Comparison of ENCODE assay signal across 32 cellular contexts in genomic region chr22:22082229-22082835, GRCh38.
DNase-seq lines count a peak whose midpoint lies in the region; ATAC-seq, FAIRE-seq and TF ChIP-seq lines count a peak whose summit lies in the region.
"Had no signal": no experiment of that assay in that cellular context is flagged by ENCODE, and none has a peak within 500 bp of the region (broad histone marks: within the 10 kb centered on the region; RNA-seq: fewer than 3 reads in every experiment).

No MANE protein-coding gene starts in this region.

- peaks cover 22% of the 10 kb centered on the region for H4K20me1 ChIP-seq in K562 (replicated peaks; ENCODE audit: control insufficient read depth, insufficient read depth, low read length)
- H4K20me1 ChIP-seq: BLaER1; BLaER1 treated with 17β-estradiol and CSF1 and Interleukin-3, amounts not matched to agents 10 nM and 100 nM had no signal

- H3K4me3 Mint-ChIP-seq in CD4-positive, alpha-beta T cell, result no peak overlapping the region
- H3K4me3 Mint-ChIP-seq: B cell; CD4-positive, alpha-beta memory T cell; CD4-positive, CD25-positive, alpha-beta regulatory T cell; CD8-positive, alpha-beta memory T cell; CD8-positive, alpha-beta T cell had no signal

- TF ChIP-seq RAD21 in K562 (CRISPR knock-in tag; conservative IDR thresholded peaks at IDR 0.05 in 1 of 2, IDR thresholded peaks at IDR 0.05 in 1 of 2), result no peak

- H3K9me1 ChIP-seq in K562 (ENCODE audit: control insufficient read depth, insufficient read depth, low read length), result no peaks in the 10 kb centered on the region

- H3K4me3 ChIP-seq in K562, result no peak overlapping the region
- no peak overlapping the region for H3K4me3 ChIP-seq in fibroblast of the aortic adventitia (ENCODE audit: low read depth, low read length)
- H3K4me3 ChIP-seq in stomach, result no peak overlapping the region
- H3K4me3 ChIP-seq: A549; BLaER1; BLaER1 treated with 17β-estradiol and CSF1 and Interleukin-3, amounts not matched to agents 10 nM and 100 nM had no signal

- no peak overlapping the region for H2AFZ ChIP-seq in K562 (ENCODE audit: low read depth, low read length)

- no peaks in the 10 kb centered on the region for H3K9me3 Mint-ChIP-seq in CD4-positive, alpha-beta T cell
- H3K9me3 Mint-ChIP-seq: CD14-positive monocyte; CD4-positive, alpha-beta memory T cell; CD4-positive, CD25-positive, alpha-beta regulatory T cell; CD8-positive, alpha-beta memory T cell; CD8-positive, alpha-beta T cell had no signal

- peaks cover 60% of the 10 kb centered on the region for H3K27me3 Mint-ChIP-seq in CD4-positive, alpha-beta T cell
- H3K27me3 Mint-ChIP-seq: B cell had no signal

- CTCF ChIA-PET in K562 (lab: Yijun Ruan, JAX; ENCODE audit: low intra/inter-chr PET ratio), result no interaction called here
- CTCF ChIA-PET in CD4-positive, alpha-beta T cell (lab: Charles Lee), result interaction anchor here (0.7 kb wide), 1 partner anchor 74 kb away, joined by 3 read pairs; no protein-coding TSS in a partner anchor

- in situ Hi-C loops in K562 (cut with MboI), result no loop called here

- H3K27ac ChIP-seq in K562 (ENCODE audit: extremely low read depth, low read depth, low read length) (no peak overlapping the region), stomach (no peak overlapping the region)
- H3K27ac ChIP-seq in CD4-positive, alpha-beta T cell (ENCODE audit: low read depth, low read length), result no peak overlapping the region
- H3K27ac ChIP-seq: 22Rv1; A549; BLaER1; BLaER1 treated with 17β-estradiol and CSF1 and Interleukin-3, amounts not matched to agents 10 nM and 100 nM; C4-2B had no signal

- H3K9ac ChIP-seq in K562 (ENCODE audit: insufficient read depth in 1 of 2, low read depth in 2 of 2, low read length in 2 of 2), result no peak overlapping the region
- H3K9ac ChIP-seq: BLaER1; BLaER1 treated with 17β-estradiol and CSF1 and Interleukin-3, amounts not matched to agents 10 nM and 100 nM had no signal

- DNase-seq in K562 (ENCODE audit: extremely low read depth in 1 of 4, low spot score in 3 of 4) (no peak), fibroblast of the aortic adventitia (ENCODE audit: low read depth) (peak; percentile 29), stomach (no peak)
- DNase-seq in CD4-positive, alpha-beta T cell, result no peak
- DNase-seq: 8988T; ACHN; AML-193; BE2C; C1 segment of cervical spinal cord; Caco-2; Calu3; CD4-positive, alpha-beta memory T cell; CD4-positive, CD25-positive, alpha-beta regulatory T cell; CD8-positive, alpha-beta memory T cell; CD8-positive, alpha-beta T cell; COR-L47; DMS 273 treated with DMSO at 0.1 percent for 48 hours; DMS153; DMS53; DMS79; DMS79 treated with DMSO at 0.1 percent for 48 hours; DND-41; EL had no signal

- H3K4me2 ChIP-seq in K562 (ENCODE audit: insufficient read depth, low read length), result no peak overlapping the region
- H3K4me2 ChIP-seq: A549; BLaER1; BLaER1 treated with 17β-estradiol and CSF1 and Interleukin-3, amounts not matched to agents 10 nM and 100 nM had no signal

- no peak for TF ChIP-seq CTCF in K562 (IDR thresholded peaks at IDR 0.05 in 2 of 3, conservative IDR thresholded peaks at IDR 0.05 in 1 of 3; ENCODE audit: insufficient read depth in 2 of 3, low read depth in 1 of 3, low read length in 3 of 3)
- no peak for TF ChIP-seq CTCF in fibroblast of the aortic adventitia (IDR thresholded peaks at IDR 0.05; ENCODE audit: insufficient read depth, low read length)
- TF ChIP-seq CTCF in stomach (IDR thresholded peaks at IDR 0.05), result no peak
- no peak for TF ChIP-seq CTCF in CD4-positive, alpha-beta T cell (IDR thresholded peaks at IDR 0.05)

- H3K4me1 ChIP-seq in K562 (replicated peaks in 1 of 2; ENCODE audit: control insufficient read depth in 2 of 2, insufficient read depth in 2 of 2, low read length in 2 of 2) (no peaks in the 10 kb centered on the region), stomach (no peaks in the 10 kb centered on the region)
- H3K4me1 ChIP-seq: A549, BE2C, BLaER1, Caco-2 had no signal

- no peaks in the 10 kb centered on the region for H3K9me3 ChIP-seq in K562 (replicated peaks; ENCODE audit: control insufficient read depth, insufficient read depth, low read depth, low read length)
- no peaks in the 10 kb centered on the region for H3K9me3 ChIP-seq in stomach
- no peaks in the 10 kb centered on the region for H3K9me3 ChIP-seq in CD4-positive, alpha-beta T cell (ENCODE audit: control insufficient read depth, low read length)
- H3K9me3 ChIP-seq: A549; BE2C; BLaER1; BLaER1 treated with 17β-estradiol and CSF1 and Interleukin-3, amounts not matched to agents 10 nM and 100 nM; Caco-2 had no signal

- POLR2A ChIA-PET in K562 (lab: Yijun Ruan, JAX), result interaction anchor here (0.7 to 10.8 kb wide), 11 partner anchors 10 to 113 kb away, joined by 3 to 121 read pairs (median 4); partner anchors contain the start of gene TOP3B
- POLR2A ChIA-PET in CD4-positive, alpha-beta T cell (lab: Charles Lee), result no interaction called here

- intact Hi-C loops in K562 (cut with micrococcal nuclease) (loop anchor here (10.0 kb wide), 1 partner anchor 58 kb away; no protein-coding TSS in a partner anchor), stomach (cut with DNase I; ENCODE audit: low total_unique reads) (no loop called here)
- intact Hi-C loops in CD4-positive, alpha-beta T cell (cut with DNase I, micrococcal nuclease), result no loop called here

- ATAC-seq in K562, result no peak
- no peak for ATAC-seq in CD4-positive, alpha-beta T cell (ENCODE audit: poor library complexity)
- ATAC-seq: A549; CD8-positive, alpha-beta T cell had no signal

- TF ChIP-seq EP300 in K562 (IDR thresholded peaks at IDR 0.05; ENCODE audit: low read length) (no peak), stomach (IDR thresholded peaks at IDR 0.05) (no peak)

- no peak for FAIRE-seq in K562 (lab: Jason Lieb, UNC)
- FAIRE-seq: A204.1, A549, D721Med had no signal

- H3K79me2 ChIP-seq in K562 (ENCODE audit: control insufficient read depth, insufficient read depth, low read length), result no peaks in the 10 kb centered on the region

- no peak overlapping the region for H3K27ac Mint-ChIP-seq in CD4-positive, alpha-beta T cell
- H3K27ac Mint-ChIP-seq: B cell; CD4-positive, alpha-beta memory T cell; CD4-positive, CD25-positive, alpha-beta regulatory T cell; CD8-positive, alpha-beta T cell had no signal

- H3K27me3 ChIP-seq in K562 (ENCODE audit: control insufficient read depth in 2 of 2, insufficient read depth in 2 of 2, low read length in 2 of 2), result peaks cover 47 to 51% of the 10 kb centered on the region in 2 experiments
- peaks cover 0 to 56% (median 11%) of the 10 kb centered on the region in 3 donors for H3K27me3 ChIP-seq in stomach
- no peaks in the 10 kb centered on the region for H3K27me3 ChIP-seq in CD4-positive, alpha-beta T cell (ENCODE audit: control insufficient read depth, insufficient read depth, low read length)
- H3K27me3 ChIP-seq: BLaER1; BLaER1 treated with 17β-estradiol and CSF1 and Interleukin-3, amounts not matched to agents 10 nM and 100 nM had no signal

- no TSS peak for BruUV-seq in K562 (replicated peaks; lab: Mats Ljungman, UMichigan)

- H3K36me3 ChIP-seq in K562 (ENCODE audit: control insufficient read depth, insufficient read depth, low read length) (no peaks in the 10 kb centered on the region), stomach (no peaks in the 10 kb centered on the region)
- H3K36me3 ChIP-seq: BE2C; BLaER1; BLaER1 treated with 17β-estradiol and CSF1 and Interleukin-3, amounts not matched to agents 10 nM and 100 nM had no signal

- no peaks in the 10 kb centered on the region for H3K4me1 Mint-ChIP-seq in CD4-positive, alpha-beta T cell (ENCODE audit: low read depth)
- H3K4me1 Mint-ChIP-seq: B cell; CD4-positive, alpha-beta memory T cell; CD4-positive, CD25-positive, alpha-beta regulatory T cell; CD8-positive, alpha-beta memory T cell had no signal

- H3K36me3 Mint-ChIP-seq in CD4-positive, alpha-beta T cell (ENCODE audit: low read depth), result no peaks in the 10 kb centered on the region
- H3K36me3 Mint-ChIP-seq: CD14-positive monocyte; CD4-positive, alpha-beta memory T cell; CD4-positive, CD25-positive, alpha-beta regulatory T cell; CD8-positive, alpha-beta memory T cell; CD8-positive, alpha-beta T cell had no signal

- TF ChIP-seq POLR2A in K562 (conservative IDR thresholded peaks at IDR 0.05), result no peak
- no peak for TF ChIP-seq POLR2A in stomach (IDR thresholded peaks at IDR 0.05)

- 3% methylated on average over 1 of the region's 1 CpG for WGBS in K562 (ENCODE audit: insufficient coverage, low coverage, missing lambda C conversion rate)
- WGBS in stomach, 5 donors, result 72 to 86% (median 81%) methylated on average over 1 of the region's 1 CpG

TF ChIP-seq in K562, 482 proteins besides CTCF, POLR2A, EP300 and RAD21 (continues in another document):
- TF ChIP-seq THAP7 (CRISPR knock-in tag; IDR thresholded peaks at IDR 0.05), result peak; percentile 78
- TF ChIP-seq KDM5B (IDR thresholded peaks at IDR 0.05; ENCODE audit: insufficient replicate concordance, low read depth, low read length), result no peak
- 0 out of 2 replicates have a peak, but pooled peaks have one; percentile 54 for TF ChIP-seq HMG20A (CRISPR knock-in tag; conservative IDR thresholded peaks at IDR 0.05)
- TF ChIP-seq ZNF316 (IDR thresholded peaks at IDR 0.05), result peak; percentile 86
- TF ChIP-seq MAFF (IDR thresholded peaks at IDR 0.05; ENCODE audit: low read length), result peak; percentile 13; the same call in 1 of the 2 replicates
- no peak for TF ChIP-seq MAFG (tag; conservative IDR thresholded peaks at IDR 0.05)
- peak; percentile 63 for TF ChIP-seq CBX2 (IDR thresholded peaks at IDR 0.05; ENCODE audit: insufficient read depth, low read length, poor library complexity, severe bottlenecking)
- TF ChIP-seq IRF1 (CRISPR knock-in tag; IDR thresholded peaks at IDR 0.05; ENCODE audit: borderline replicate concordance), result no peak
- TF ChIP-seq, protein P1, sequence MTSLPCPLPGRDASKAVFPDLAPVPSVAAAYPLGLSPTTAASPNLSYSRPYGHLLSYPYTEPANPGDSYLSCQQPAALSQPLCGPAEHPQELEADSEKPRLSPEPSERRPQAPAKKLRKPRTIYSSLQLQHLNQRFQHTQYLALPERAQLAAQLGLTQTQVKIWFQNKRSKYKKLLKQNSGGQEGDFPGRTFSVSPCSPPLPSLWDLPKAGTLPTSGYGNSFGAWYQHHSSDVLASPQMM (CRISPR knock-in tag; IDR thresholded peaks at IDR 0.05), result no peak
